Comparison of ENCODE assay signal across 24 cellular contexts in the genomic region with DNA sequence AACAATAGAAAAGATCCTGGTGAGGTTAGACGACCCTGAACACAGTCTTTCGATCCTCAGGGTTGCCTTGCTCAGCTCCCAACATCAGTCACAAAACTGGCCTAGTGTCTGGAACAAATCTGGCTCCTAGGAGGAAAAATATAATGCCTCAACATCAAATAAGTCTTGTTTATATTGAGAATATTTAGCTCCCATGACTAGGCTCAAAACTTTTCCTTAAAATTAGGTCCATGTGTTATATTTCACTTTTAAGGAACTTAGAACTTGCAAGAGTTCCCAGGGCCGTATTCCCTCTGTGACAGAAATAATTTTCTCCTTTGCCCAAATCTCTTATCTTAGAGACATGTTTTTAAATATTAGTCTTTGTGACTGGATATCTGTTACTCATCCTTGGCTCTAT.
"Had no signal": no experiment of that assay in that cellular context is flagged by ENCODE, and none has a peak within 500 bp of the region (broad histone marks: within the 10 kb centered on the region; RNA-seq: fewer than 3 reads in every experiment).

No MANE protein-coding gene starts in this region.

- H3K4me2 ChIP-seq: hepatocyte, neural progenitor cell had no signal

- H3K4me3 ChIP-seq: dorsolateral prefrontal cortex, hepatocyte, left ventricle myocardium inferior, lower lobe of right lung, neural progenitor cell, prostate gland, right lobe of liver, spleen, uterus had no signal

- DNase-seq: cortex of kidney; dorsolateral prefrontal cortex; effector CD8-positive, alpha-beta T cell; foreskin melanocyte; head of caudate nucleus; kidney; left cardiac atrium; left ventricle myocardium inferior; lower lobe of right lung; mesenchymal stem cell; midbrain; occipital lobe; right lobe of liver; spleen; stimulated activated CD4-positive, alpha-beta T cell treated with anti-CD3 and anti-CD28 coated beads, Interleukin-15, amount 100 ng/mL, for 24 hours; stimulated activated CD4-positive, alpha-beta T cell treated with anti-CD3 and anti-CD28 coated beads, Interleukin-1b, Interleukin-23, amount 100 ng/mL, for 48 hours; stimulated activated CD4-positive, alpha-beta T cell treated with anti-CD3 and anti-CD28 coated beads, Interleukin-4, amount 100 ng/mL, for 24 hours; uterus had no signal

- H3K9me3 ChIP-seq: left ventricle myocardium inferior, lower lobe of right lung, prostate gland, right lobe of liver, uterus had no signal

- H3K27me3 ChIP-seq: dorsolateral prefrontal cortex, hepatocyte, neural progenitor cell, right lobe of liver, spleen, uterus had no signal

- H3K9ac ChIP-seq: neural progenitor cell, parathyroid adenoma had no signal

- H3K27ac ChIP-seq: dorsolateral prefrontal cortex, hepatocyte, left ventricle myocardium inferior, lower lobe of right lung, neural progenitor cell, parathyroid adenoma, prostate gland, right lobe of liver, spleen, uterus had no signal

- H3K79me2 ChIP-seq: hepatocyte, parathyroid adenoma had no signal

- H3K36me3 ChIP-seq: left ventricle myocardium inferior, lower lobe of right lung, neural progenitor cell, prostate gland, right lobe of liver, spleen, uterus had no signal

- H3K4me1 ChIP-seq: left ventricle myocardium inferior, lower lobe of right lung, parathyroid adenoma, prostate gland, right lobe of liver, spleen, uterus had no signal

- ATAC-seq: left cardiac atrium; lower lobe of right lung; natural killer cell treated with Interleukin-12 subunit alpha and Interleukin-12 subunit beta and Interleukin-15 and Interleukin-18, amount 100 ng/mL, for 72 hours; right lobe of liver; stimulated activated memory B cell treated with anti-CD40 and anti-IgM and Interleukin-4, amounts not matched to agents 10 μg/mL and 1 μg/mL and 100 μg/mL, for 72 hours had no signal

- H2AFZ ChIP-seq: hepatocyte, neural progenitor cell, parathyroid adenoma had no signal
